In genomic region chr10:29658984-29659769, GRCh38 we compare ENCODE assay signal across 8 cellular contexts. TPM values are rescaled to one million over a fixed set of nuclear protein-coding genes. Genes with fewer than 3 reads are reported as not detected.
A peak's percentile ranks its signal among the peaks of the same experiment; 100 is the strongest.
DNase-seq lines count a peak whose midpoint lies in the region; ATAC-seq and TF ChIP-seq lines count a peak whose summit lies in the region.

No MANE protein-coding gene starts in this region.

- H3K27me3 Mint-ChIP-seq in activated CD4-positive, alpha-beta T cell treated with anti-CD3 and anti-CD28 coated beads, Interleukin-2, amount 10 ng/mL, durations not matched to agents 7 days and 5 days = peaks cover 4% of the 10 kb centered on the region
- H3K27me3 Mint-ChIP-seq in effector memory CD8-positive, alpha-beta T cell = no peaks in the 10 kb centered on the region
- no peaks in the 10 kb centered on the region for H3K27me3 Mint-ChIP-seq in naive thymus-derived CD8-positive, alpha-beta T cell
- H3K27me3 Mint-ChIP-seq in stimulated activated naive CD8-positive, alpha-beta T cell treated with anti-CD3 and anti-CD28 coated beads, Interleukin-15, amount 100 ng/mL, for 72 hours = peaks cover 5% of the 10 kb centered on the region

- CTCF ChIA-PET in activated CD4-positive, alpha-beta T cell treated with anti-CD3 and anti-CD28 coated beads, Interleukin-2, amount 10 ng/mL, durations not matched to agents 7 days and 5 days (lab: Charles Lee) = interaction anchor here (1.6 kb wide), 1 partner anchor 60 kb away, joined by 4 read pairs; no protein-coding TSS in a partner anchor

- H3K4me3 Mint-ChIP-seq in activated CD4-positive, alpha-beta T cell treated with anti-CD3 and anti-CD28 coated beads, Interleukin-2, amount 10 ng/mL, durations not matched to agents 7 days and 5 days = peak overlapping the region; percentile 37
- H3K4me3 Mint-ChIP-seq in effector memory CD8-positive, alpha-beta T cell = peak overlapping the region; percentile 66 to 70
- H3K4me3 Mint-ChIP-seq in naive thymus-derived CD8-positive, alpha-beta T cell = peak overlapping the region; percentile 8 to 81 (median 60)
- peak overlapping the region; percentile 54 to 75 for H3K4me3 Mint-ChIP-seq in stimulated activated naive CD8-positive, alpha-beta T cell treated with anti-CD3 and anti-CD28 coated beads, Interleukin-15, amount 100 ng/mL, for 72 hours

- peak; percentile 99 for ATAC-seq in GM21723 (IDR thresholded peaks at IDR 0.05; ENCODE audit: unreplicated experiment)
- ATAC-seq in effector memory CD8-positive, alpha-beta T cell (replicated peaks) = peak; percentile 91
- ATAC-seq in naive thymus-derived CD8-positive, alpha-beta T cell = peak; percentile 96
- peak; percentile 99 for ATAC-seq in stimulated activated naive CD8-positive, alpha-beta T cell treated with anti-CD3 and anti-CD28 coated beads, Interleukin-15, amount 100 ng/mL, for 72 hours

- peaks cover 36% of the 10 kb centered on the region for H3K36me3 Mint-ChIP-seq in activated CD4-positive, alpha-beta T cell treated with anti-CD3 and anti-CD28 coated beads, Interleukin-2, amount 10 ng/mL, durations not matched to agents 7 days and 5 days (ENCODE audit: low read depth)
- H3K36me3 Mint-ChIP-seq in effector memory CD8-positive, alpha-beta T cell (ENCODE audit: insufficient read depth) = peaks cover 21% of the 10 kb centered on the region
- H3K36me3 Mint-ChIP-seq in naive thymus-derived CD8-positive, alpha-beta T cell = peaks cover 0 to 29% (median 26%) of the 10 kb centered on the region in 3 donors

- DNase-seq in ELR (ENCODE audit: low read depth) = peak; percentile 100
- peak; percentile 65 for DNase-seq in activated CD4-positive, alpha-beta T cell treated with anti-CD3 and anti-CD28 coated beads, Interleukin-2, amount 10 ng/mL, durations not matched to agents 7 days and 5 days
- DNase-seq in effector memory CD8-positive, alpha-beta T cell = peak; percentile 61 to 63 (median 63)
- peak; percentile 11 to 75 (median 54) for DNase-seq in naive thymus-derived CD8-positive, alpha-beta T cell
- peak; percentile 64 to 76 for DNase-seq in stimulated activated naive CD8-positive, alpha-beta T cell treated with anti-CD3 and anti-CD28 coated beads, Interleukin-15, amount 100 ng/mL, for 72 hours
- DNase-seq in midbrain (lab: John Stamatoyannopoulos, UW) = no peak

- H3K9me3 Mint-ChIP-seq in activated CD4-positive, alpha-beta T cell treated with anti-CD3 and anti-CD28 coated beads, Interleukin-2, amount 10 ng/mL, durations not matched to agents 7 days and 5 days = peaks cover 13% of the 10 kb centered on the region
- H3K9me3 Mint-ChIP-seq in effector memory CD8-positive, alpha-beta T cell = no peaks in the 10 kb centered on the region
- H3K9me3 Mint-ChIP-seq in naive thymus-derived CD8-positive, alpha-beta T cell = peaks cover 0 to 2% (median 0%) of the 10 kb centered on the region in 9 donors
- peaks cover 0 to 4% of the 10 kb centered on the region in 2 donors for H3K9me3 Mint-ChIP-seq in stimulated activated naive CD8-positive, alpha-beta T cell treated with anti-CD3 and anti-CD28 coated beads, Interleukin-15, amount 100 ng/mL, for 72 hours

- peak; percentile 93 for TF ChIP-seq EP300 in Ishikawa (IDR thresholded peaks at IDR 0.05; ENCODE audit: borderline replicate concordance)

- POLR2A ChIA-PET in activated CD4-positive, alpha-beta T cell treated with anti-CD3 and anti-CD28 coated beads, Interleukin-2, amount 10 ng/mL, durations not matched to agents 7 days and 5 days (lab: Charles Lee) = no interaction called here
- POLR2A ChIA-PET in naive thymus-derived CD8-positive, alpha-beta T cell (lab: Charles Lee) = interaction anchor here (1.1 to 2.0 kb wide), 4 partner anchors 10 to 77 kb away, joined by 3 to 7 read pairs (median 4); no protein-coding TSS in a partner anchor

- 0 out of 2 replicates have a peak, but pooled peaks have one; percentile 12 for TF ChIP-seq RAD21 in Ishikawa (IDR thresholded peaks at IDR 0.05; ENCODE audit: low read depth)

- peaks cover 29% of the 10 kb centered on the region for H3K4me1 Mint-ChIP-seq in activated CD4-positive, alpha-beta T cell treated with anti-CD3 and anti-CD28 coated beads, Interleukin-2, amount 10 ng/mL, durations not matched to agents 7 days and 5 days
- peaks cover 33 to 40% of the 10 kb centered on the region in 2 donors for H3K4me1 Mint-ChIP-seq in effector memory CD8-positive, alpha-beta T cell (ENCODE audit: low read depth in 2 of 2)
- peaks cover 26 to 42% (median 33%) of the 10 kb centered on the region in 4 donors for H3K4me1 Mint-ChIP-seq in naive thymus-derived CD8-positive, alpha-beta T cell
- peaks cover 31% of the 10 kb centered on the region for H3K4me1 Mint-ChIP-seq in stimulated activated naive CD8-positive, alpha-beta T cell treated with anti-CD3 and anti-CD28 coated beads, Interleukin-15, amount 100 ng/mL, for 72 hours

- H3K27ac Mint-ChIP-seq in activated CD4-positive, alpha-beta T cell treated with anti-CD3 and anti-CD28 coated beads, Interleukin-2, amount 10 ng/mL, durations not matched to agents 7 days and 5 days = peak overlapping the region; percentile 80
- peak overlapping the region; percentile 95 to 97 for H3K27ac Mint-ChIP-seq in effector memory CD8-positive, alpha-beta T cell
- peak overlapping the region; percentile 4 to 87 (median 74) for H3K27ac Mint-ChIP-seq in naive thymus-derived CD8-positive, alpha-beta T cell
- H3K27ac Mint-ChIP-seq in stimulated activated naive CD8-positive, alpha-beta T cell treated with anti-CD3 and anti-CD28 coated beads, Interleukin-15, amount 100 ng/mL, for 72 hours = peak overlapping the region in 1 of 2 donors; percentile 27

TF ChIP-seq in Ishikawa, 13 proteins besides CTCF, POLR2A, EP300 and RAD21:
- TF ChIP-seq ZBTB7A (IDR thresholded peaks at IDR 0.05; ENCODE audit: low read depth) = no peak
- no peak for TF ChIP-seq CREB1 (IDR thresholded peaks at IDR 0.05; ENCODE audit: low read depth)
- TF ChIP-seq YY1 (IDR thresholded peaks at IDR 0.05; ENCODE audit: low read depth) = 0 out of 2 replicates have a peak, but pooled peaks have one; percentile 7
- peak; percentile 86 for TF ChIP-seq TCF12 (IDR thresholded peaks at IDR 0.05; ENCODE audit: low read depth)
- TF ChIP-seq EGR1 (IDR thresholded peaks at IDR 0.05) = no peak
- TF ChIP-seq, protein P1, sequence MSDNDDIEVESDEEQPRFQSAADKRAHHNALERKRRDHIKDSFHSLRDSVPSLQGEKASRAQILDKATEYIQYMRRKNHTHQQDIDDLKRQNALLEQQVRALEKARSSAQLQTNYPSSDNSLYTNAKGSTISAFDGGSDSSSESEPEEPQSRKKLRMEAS (IDR thresholded peaks at IDR 0.05) = peak; percentile 18; the same call in 1 of the 2 replicates
- TF ChIP-seq REST (IDR thresholded peaks at IDR 0.05; ENCODE audit: low read depth) = no peak
- peak; percentile 86 for TF ChIP-seq FOXM1 (IDR thresholded peaks at IDR 0.05; ENCODE audit: borderline replicate concordance, low read depth)
- no peak for TF ChIP-seq TAF1 (IDR thresholded peaks at IDR 0.05; ENCODE audit: low read depth)
- peak; percentile 84 for TF ChIP-seq TEAD4 (IDR thresholded peaks at IDR 0.05)
- 0 out of 2 replicates have a peak, but pooled peaks have one; percentile 37 for TF ChIP-seq CEBPB (IDR thresholded peaks at IDR 0.05)
- TF ChIP-seq NFIC (IDR thresholded peaks at IDR 0.05) = peak; percentile 82
- TF ChIP-seq, protein P2, sequence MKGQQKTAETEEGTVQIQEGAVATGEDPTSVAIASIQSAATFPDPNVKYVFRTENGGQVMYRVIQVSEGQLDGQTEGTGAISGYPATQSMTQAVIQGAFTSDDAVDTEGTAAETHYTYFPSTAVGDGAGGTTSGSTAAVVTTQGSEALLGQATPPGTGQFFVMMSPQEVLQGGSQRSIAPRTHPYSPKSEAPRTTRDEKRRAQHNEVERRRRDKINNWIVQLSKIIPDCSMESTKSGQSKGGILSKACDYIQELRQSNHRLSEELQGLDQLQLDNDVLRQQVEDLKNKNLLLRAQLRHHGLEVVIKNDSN (IDR thresholded peaks at IDR 0.05) = no peak

RNA-seq across cellular contexts. Expression of gene SVIL, which starts 24.4 kb away (rescaled TPM):
- total RNA-seq in activated CD4-positive, alpha-beta T cell treated with anti-CD3 and anti-CD28 coated beads, Interleukin-2, amount 10 ng/mL, durations not matched to agents 7 days and 5 days = 10 to 100 TPM; 22.6 to 26.8 TPM
- total RNA-seq in naive thymus-derived CD8-positive, alpha-beta T cell = 10 to 100 TPM; 14.9 to 15.7 TPM
- 10 to 100 TPM in 1 of 3 donors, 1 to 10 TPM in 2; 6.8 to 12.6 (median 8.9) TPM for polyA plus RNA-seq in naive thymus-derived CD8-positive, alpha-beta T cell
